In genomic region chr4:18980516-18981233, GRCh38 we compare ENCODE assay signal across 13 cellular contexts.
A peak's percentile ranks its signal among the peaks of the same experiment; 100 is the strongest.
DNase-seq lines count a peak whose midpoint lies in the region; ATAC-seq and TF ChIP-seq lines count a peak whose summit lies in the region.
"Had no signal": no experiment of that assay in that cellular context is flagged by ENCODE, and none has a peak within 500 bp of the region (broad histone marks: within the 10 kb centered on the region; RNA-seq: fewer than 3 reads in every experiment).

No MANE protein-coding gene starts in this region.

- H4K20me1 ChIP-seq in BLaER1 treated with 17β-estradiol and CSF1 and Interleukin-3, amounts not matched to agents 10 nM and 100 nM = no peaks in the 10 kb centered on the region

- H3K4me1 ChIP-seq in BLaER1 treated with 17β-estradiol and CSF1 and Interleukin-3, amounts not matched to agents 10 nM and 100 nM = peaks cover 10 to 22% (median 13%) of the 10 kb centered on the region in 10 experiments
- H3K4me1 ChIP-seq: suprapubic skin had no signal

- POLR2A ChIA-PET in CD4-positive, alpha-beta T cell (lab: Charles Lee) = no interaction called here

- H3K4me3 Mint-ChIP-seq in CD4-positive, alpha-beta T cell = no peak overlapping the region
- H3K4me3 Mint-ChIP-seq: activated CD4-positive, alpha-beta memory T cell treated with anti-CD3 and anti-CD28 coated beads for 36 hours; activated naive CD8-positive, alpha-beta T cell had no signal

- ATAC-seq in GM21360 (IDR thresholded peaks at IDR 0.05; ENCODE audit: unreplicated experiment) (peak; percentile 96), HG03066 (IDR thresholded peaks at IDR 0.05; ENCODE audit: low read depth, unreplicated experiment) (peak; percentile 75), HG02938 (IDR thresholded peaks at IDR 0.05; ENCODE audit: unreplicated experiment) (no peak)
- no peak for ATAC-seq in CD4-positive, alpha-beta T cell (ENCODE audit: poor library complexity)

- peaks cover 0 to 7% (median 0%) of the 10 kb centered on the region in 11 experiments; a peak in 1 of 22 replicates for H3K36me3 ChIP-seq in BLaER1 treated with 17β-estradiol and CSF1 and Interleukin-3, amounts not matched to agents 10 nM and 100 nM
- H3K36me3 ChIP-seq: suprapubic skin had no signal

- peak overlapping the region in 3 of 10 experiments; percentile 8 to 29 (median 9); a peak in 4 of 20 replicates for H3K4me3 ChIP-seq in BLaER1 treated with 17β-estradiol and CSF1 and Interleukin-3, amounts not matched to agents 10 nM and 100 nM
- H3K4me3 ChIP-seq: lung, suprapubic skin had no signal

- H3K9me3 ChIP-seq in BLaER1 treated with 17β-estradiol and CSF1 and Interleukin-3, amounts not matched to agents 10 nM and 100 nM (replicated peaks in 1 of 11) = peaks cover 16 to 62% (median 36%) of the 10 kb centered on the region in 11 experiments; a peak in 21 of 22 replicates
- no peaks in the 10 kb centered on the region for H3K9me3 ChIP-seq in CD4-positive, alpha-beta T cell (ENCODE audit: control insufficient read depth, low read length)
- H3K9me3 ChIP-seq: suprapubic skin had no signal

- no peaks in the 10 kb centered on the region for H3K27me3 Mint-ChIP-seq in CD4-positive, alpha-beta T cell
- H3K27me3 Mint-ChIP-seq: activated CD4-positive, alpha-beta memory T cell treated with anti-CD3 and anti-CD28 coated beads for 36 hours; activated naive CD8-positive, alpha-beta T cell had no signal

- H3K27ac ChIP-seq in BLaER1 treated with 17β-estradiol and CSF1 and Interleukin-3, amounts not matched to agents 10 nM and 100 nM = peak overlapping the region in 5 of 11 experiments; percentile 6 to 75 (median 69); a peak in 10 of 22 replicates
- no peak overlapping the region for H3K27ac ChIP-seq in CD4-positive, alpha-beta T cell (ENCODE audit: low read depth, low read length)
- H3K27ac ChIP-seq: suprapubic skin had no signal

- no peak for TF ChIP-seq CTCF in CD4-positive, alpha-beta T cell (IDR thresholded peaks at IDR 0.05)

- intact Hi-C loops in CD4-positive, alpha-beta T cell (cut with DNase I, micrococcal nuclease) = no loop called here

- CTCF ChIA-PET in CD4-positive, alpha-beta T cell (lab: Charles Lee) = no interaction called here

- H3K9ac ChIP-seq in BLaER1 treated with 17β-estradiol and CSF1 and Interleukin-3, amounts not matched to agents 10 nM and 100 nM = peak overlapping the region in 4 of 11 experiments; percentile 13 to 59 (median 42); a peak in 6 of 22 replicates

- DNase-seq in NOMO-1 treated with DMSO at 0.1 percent for 48 hours (lab: John Stamatoyannopoulos, UW; ENCODE audit: unreplicated experiment) (peak; percentile 30), amygdala (lab: John Stamatoyannopoulos, UW) (no peak)
- DNase-seq in stimulated activated CD4-positive, alpha-beta T cell treated with anti-CD3 and anti-CD28 coated beads, Interleukin-4, amount 100 ng/mL, for 4 hours = no peak
- no peak for DNase-seq in CD4-positive, alpha-beta T cell
- DNase-seq: activated CD4-positive, alpha-beta memory T cell treated with anti-CD3 and anti-CD28 coated beads for 36 hours; NCI-H2227 treated with DMSO at 0.1 percent for 48 hours had no signal

- no peaks in the 10 kb centered on the region for H3K27me3 ChIP-seq in BLaER1 treated with 17β-estradiol and CSF1 and Interleukin-3, amounts not matched to agents 10 nM and 100 nM
- no peaks in the 10 kb centered on the region for H3K27me3 ChIP-seq in CD4-positive, alpha-beta T cell (ENCODE audit: control insufficient read depth, insufficient read depth, low read length)
- H3K27me3 ChIP-seq: suprapubic skin had no signal

- H3K36me3 Mint-ChIP-seq in CD4-positive, alpha-beta T cell (ENCODE audit: low read depth) = no peaks in the 10 kb centered on the region
- H3K36me3 Mint-ChIP-seq: activated CD4-positive, alpha-beta memory T cell treated with anti-CD3 and anti-CD28 coated beads for 36 hours; activated naive CD8-positive, alpha-beta T cell had no signal

- H3K4me2 ChIP-seq in BLaER1 treated with 17β-estradiol and CSF1 and Interleukin-3, amounts not matched to agents 10 nM and 100 nM = peak overlapping the region; percentile 58 to 83 (median 68)

- no peaks in the 10 kb centered on the region for H3K4me1 Mint-ChIP-seq in CD4-positive, alpha-beta T cell (ENCODE audit: low read depth)

- H3K27ac Mint-ChIP-seq in CD4-positive, alpha-beta T cell = no peak overlapping the region
- H3K27ac Mint-ChIP-seq: activated CD4-positive, alpha-beta memory T cell treated with anti-CD3 and anti-CD28 coated beads for 36 hours; activated naive CD8-positive, alpha-beta T cell had no signal

- peaks cover 19% of the 10 kb centered on the region for H3K9me3 Mint-ChIP-seq in CD4-positive, alpha-beta T cell

Comparison
In these comparisons a context has a peak if more than half of its experiments do, and no peak if none do; other contexts are left out.
1. ATAC-seq: peak in GM21360 (single experiment) and HG03066 (single experiment); none in HG02938 (single experiment) and CD4-positive, alpha-beta T cell (single experiment).